ENCODE assay signal across 8 cellular contexts in the genomic region with DNA sequence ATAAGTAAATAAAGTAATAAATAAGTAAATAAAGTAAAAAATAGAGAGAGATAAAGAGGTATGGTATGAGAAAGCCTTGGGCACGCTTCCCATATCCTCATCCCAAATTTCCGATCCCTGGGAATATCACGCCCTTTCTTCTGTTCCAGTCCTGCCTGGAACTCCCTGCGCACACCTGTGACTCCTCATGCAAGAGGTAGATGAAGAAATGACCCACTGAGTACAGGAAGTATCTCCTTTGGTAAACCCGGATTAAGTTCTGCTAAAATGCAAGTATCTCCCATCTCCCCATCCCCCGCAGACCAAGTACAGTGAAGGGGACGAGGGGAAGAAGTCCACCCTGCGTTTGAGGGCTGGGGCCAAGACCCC. TPM values are rescaled to one million over a fixed set of nuclear protein-coding genes. Genes with fewer than 3 reads are reported as not detected.
DNase-seq lines count a peak whose midpoint lies in the region; ATAC-seq and TF ChIP-seq lines count a peak whose summit lies in the region.

No MANE protein-coding gene starts in this region.

- H3K27ac Mint-ChIP-seq in activated naive CD8-positive, alpha-beta T cell, result peak overlapping the region; percentile 98

- peak overlapping the region; percentile 100 for H3K4me3 Mint-ChIP-seq in activated naive CD8-positive, alpha-beta T cell

- H3K27ac ChIP-seq in cardiac muscle cell (no peak overlapping the region), right lobe of liver (peak overlapping the region in 2 of 3 donors; percentile 86 to 88), urinary bladder (ENCODE audit: low read depth) (no peak overlapping the region)

- no peak for ATAC-seq in left cardiac atrium
- ATAC-seq in right lobe of liver, result no peak

- DNase-seq in cardiac muscle cell (ENCODE audit: low read depth in 1 of 2, low spot score in 1 of 2) (no peak), left cardiac atrium (no peak), right lobe of liver (no peak), DMS153 (lab: John Stamatoyannopoulos, UW) (no peak), NCI-H748 treated with DMSO at 0.1 percent for 48 hours (lab: John Stamatoyannopoulos, UW) (no peak), NCI-H2029 (lab: John Stamatoyannopoulos, UW) (no peak)

- TF ChIP-seq POLR2A in right lobe of liver (IDR thresholded peaks at IDR 0.05), result no peak

- intact Hi-C loops in left cardiac atrium (cut with DNase I) (no loop called here), right lobe of liver (cut with DNase I) (no loop called here)

- TF ChIP-seq CTCF in cardiac muscle cell (IDR thresholded peaks at IDR 0.05; ENCODE audit: low read depth, low read length) (no peak), right lobe of liver (IDR thresholded peaks at IDR 0.05) (no peak)

- 16% methylated on average over 7 of the region's 8 CpGs for WGBS in right lobe of liver (ENCODE audit: insufficient coverage, low coverage, low lambda C conversion rate, missing lambda C conversion rate)
- WGBS in urinary bladder, result 15% methylated on average over 8 of the region's 8 CpGs

- no peaks in the 10 kb centered on the region for H3K36me3 Mint-ChIP-seq in activated naive CD8-positive, alpha-beta T cell

- no peaks in the 10 kb centered on the region for H3K36me3 ChIP-seq in cardiac muscle cell
- H3K36me3 ChIP-seq in right lobe of liver, result no peaks in the 10 kb centered on the region
- H3K36me3 ChIP-seq in urinary bladder (ENCODE audit: insufficient read depth), result no peaks in the 10 kb centered on the region

- H3K4me1 ChIP-seq in cardiac muscle cell (ENCODE audit: low read depth), result peaks cover 4% of the 10 kb centered on the region
- peaks cover 0 to 8% (median 2%) of the 10 kb centered on the region in 4 donors for H3K4me1 ChIP-seq in right lobe of liver
- H3K4me1 ChIP-seq in urinary bladder (ENCODE audit: insufficient read depth), result no peaks in the 10 kb centered on the region

- no peaks in the 10 kb centered on the region for H3K9me3 ChIP-seq in cardiac muscle cell (ENCODE audit: low read depth)
- no peaks in the 10 kb centered on the region for H3K9me3 ChIP-seq in right lobe of liver

- peak overlapping the region; percentile 84 for H3K4me3 ChIP-seq in cardiac muscle cell
- H3K4me3 ChIP-seq in right lobe of liver, result peak overlapping the region; percentile 67 to 99 (median 79)
- peak overlapping the region; percentile 91 for H3K4me3 ChIP-seq in urinary bladder (ENCODE audit: low read depth, low read length)

- H3K4me1 Mint-ChIP-seq in activated naive CD8-positive, alpha-beta T cell (ENCODE audit: low read depth), result peaks cover 42% of the 10 kb centered on the region

- no peaks in the 10 kb centered on the region for H3K9me3 Mint-ChIP-seq in activated naive CD8-positive, alpha-beta T cell (ENCODE audit: low read depth)

- H3K27me3 Mint-ChIP-seq in activated naive CD8-positive, alpha-beta T cell, result no peaks in the 10 kb centered on the region

- H3K27me3 ChIP-seq in cardiac muscle cell (no peaks in the 10 kb centered on the region), right lobe of liver (no peaks in the 10 kb centered on the region)

RNA-seq across cellular contexts. Expression of a gene that starts 0.4 kb away (rescaled TPM):
- total RNA-seq in cardiac muscle cell (5.2 and 22.5 TPM in 2 replicates), left cardiac atrium (1 to 10 TPM; 5.0 to 6.5 TPM), right lobe of liver (1 to 10 TPM; 1.3 to 3.9 (median 2.2) TPM), urinary bladder (24.7 TPM)
- polyA plus RNA-seq in cardiac muscle cell (3.9 and 7.9 TPM in 2 replicates), urinary bladder (7.4 TPM)

RNA-seq across cellular contexts. Expression of a gene that starts 6.0 kb away (rescaled TPM):
- total RNA-seq in cardiac muscle cell (11.5 and 20.6 TPM in 2 replicates), left cardiac atrium (1 to 10 TPM; 3.3 to 4.2 TPM), right lobe of liver (1 to 10 TPM in 4 of 6 experiments, under 1 TPM in 2; 0.57 to 1.8 (median 1.4) TPM), urinary bladder (26.9 TPM)
- polyA plus RNA-seq in cardiac muscle cell (3.7 and 10.2 TPM in 2 replicates), urinary bladder (1.6 TPM)

RNA-seq across cellular contexts. Expression of a gene that starts 22.3 kb away (rescaled TPM):
- total RNA-seq in cardiac muscle cell (6.2 and 7.2 TPM in 2 replicates), left cardiac atrium (1 to 10 TPM in 1 of 2 donors, under 1 TPM in 1; 0.89 to 1.1 TPM), right lobe of liver (1 to 10 TPM in 5 of 6 experiments, under 1 TPM in 1; 0.98 to 2.7 (median 1.5) TPM), urinary bladder (9.0 TPM)
- polyA plus RNA-seq in cardiac muscle cell (2.8 and 3.8 TPM in 2 replicates), urinary bladder (2.1 TPM)

Comparison
In these comparisons a context has a peak if more than half of its experiments do, and no peak if none do; other contexts are left out.
1. H3K27ac ChIP-seq: peak in right lobe of liver (2 of 3); none in cardiac muscle cell (single experiment) and urinary bladder (single experiment).
2. Peak in every context shown above with its lines, with median percentiles within 50 percentile points of each other: H3K4me3 ChIP-seq.